ENCODE assay signal across 14 cellular contexts in the genomic region with DNA sequence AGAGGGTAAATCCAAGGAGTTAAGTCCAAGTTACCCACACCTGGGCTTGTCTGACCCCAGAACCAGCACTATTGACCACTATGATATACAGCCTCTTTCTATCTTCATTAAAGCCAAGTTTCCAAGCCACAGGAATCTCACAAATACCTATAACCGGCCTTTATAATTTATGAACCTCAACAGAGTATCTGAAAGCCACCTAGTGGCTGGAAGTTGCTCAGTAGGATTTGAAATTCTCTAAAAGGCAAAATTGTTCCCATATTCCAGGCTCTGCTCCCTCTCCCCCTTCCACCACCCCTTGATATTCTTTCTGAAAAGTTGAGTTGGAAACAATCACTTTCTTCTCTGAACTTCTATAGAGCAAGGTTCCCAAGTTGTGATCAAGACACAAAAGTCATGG.
A peak's percentile ranks its signal among the peaks of the same experiment; 100 is the strongest.
DNase-seq lines count a peak whose midpoint lies in the region; ATAC-seq and TF ChIP-seq lines count a peak whose summit lies in the region.
"Had no signal": no experiment of that assay in that cellular context is flagged by ENCODE, and none has a peak within 500 bp of the region (broad histone marks: within the 10 kb centered on the region; RNA-seq: fewer than 3 reads in every experiment).

No MANE protein-coding gene starts in this region.

- no peak overlapping the region for H3K27ac Mint-ChIP-seq in activated CD4-positive, alpha-beta T cell treated with anti-CD3 and anti-CD28 coated beads, Interleukin-2, amount 10 ng/mL, durations not matched to agents 24 days and 14 days
- H3K27ac Mint-ChIP-seq: activated CD4-positive, alpha-beta T cell treated with anti-CD3 and anti-CD28 coated beads for 36 hours had no signal

- CTCF ChIA-PET in OCI-LY7 (lab: Charles Lee; ENCODE audit: unreplicated experiment) = interaction anchor here (1.8 kb wide), 1 partner anchor 89 kb away, joined by 5 read pairs; no protein-coding TSS in a partner anchor

- ATAC-seq in HG03196 (IDR thresholded peaks at IDR 0.05; ENCODE audit: unreplicated experiment) = no peak
- ATAC-seq: activated CD4-positive, alpha-beta T cell treated with anti-CD3 and anti-CD28 coated beads for 36 hours had no signal

- no peak overlapping the region for H3K27ac ChIP-seq in OCI-LY7 (ENCODE audit: low read depth, low read length, poor library complexity, severe bottlenecking)
- H3K27ac ChIP-seq in sigmoid colon = no peak overlapping the region
- H3K27ac ChIP-seq: BLaER1, prostate gland had no signal

- H3K4me1 ChIP-seq in OCI-LY7 (ENCODE audit: insufficient read depth, low read length, poor library complexity, severe bottlenecking) = no peaks in the 10 kb centered on the region
- no peaks in the 10 kb centered on the region for H3K4me1 ChIP-seq in sigmoid colon
- H3K4me1 ChIP-seq: BLaER1, prostate gland had no signal

- no peak overlapping the region for H2AFZ ChIP-seq in OCI-LY7 (ENCODE audit: low read length)

- WGBS in sigmoid colon, 2 donors = 23 to 45% methylated on average over 1 of the region's 1 CpG

- H3K9me3 Mint-ChIP-seq in activated CD4-positive, alpha-beta T cell treated with anti-CD3 and anti-CD28 coated beads, Interleukin-2, amount 10 ng/mL, durations not matched to agents 24 days and 14 days = no peaks in the 10 kb centered on the region

- H3K9me3 ChIP-seq in OCI-LY7 (ENCODE audit: low read length) (no peaks in the 10 kb centered on the region), sigmoid colon (no peaks in the 10 kb centered on the region)
- H3K9me3 ChIP-seq: BLaER1, prostate gland had no signal

- no peak overlapping the region for H3K4me3 Mint-ChIP-seq in activated CD4-positive, alpha-beta T cell treated with anti-CD3 and anti-CD28 coated beads, Interleukin-2, amount 10 ng/mL, durations not matched to agents 24 days and 14 days
- H3K4me3 Mint-ChIP-seq: activated CD4-positive, alpha-beta T cell treated with anti-CD3 and anti-CD28 coated beads for 36 hours had no signal

- no peak for TF ChIP-seq EP300 in sigmoid colon (IDR thresholded peaks at IDR 0.05)

- H3K36me3 Mint-ChIP-seq in activated CD4-positive, alpha-beta T cell treated with anti-CD3 and anti-CD28 coated beads, Interleukin-2, amount 10 ng/mL, durations not matched to agents 24 days and 14 days (ENCODE audit: low read depth) = no peaks in the 10 kb centered on the region

- TF ChIP-seq POLR2A in sigmoid colon (IDR thresholded peaks at IDR 0.05) = no peak

- H3K36me3 ChIP-seq in OCI-LY7 (ENCODE audit: insufficient read depth, low read length) = no peaks in the 10 kb centered on the region
- H3K36me3 ChIP-seq in sigmoid colon = no peaks in the 10 kb centered on the region
- H3K36me3 ChIP-seq: BLaER1, prostate gland had no signal

- H3K4me1 Mint-ChIP-seq in activated CD4-positive, alpha-beta T cell treated with anti-CD3 and anti-CD28 coated beads, Interleukin-2, amount 10 ng/mL, durations not matched to agents 24 days and 14 days = no peaks in the 10 kb centered on the region
- H3K4me1 Mint-ChIP-seq: activated CD4-positive, alpha-beta T cell treated with anti-CD3 and anti-CD28 coated beads for 36 hours had no signal

- no peak overlapping the region for H3K4me3 ChIP-seq in GM12864 (ENCODE audit: low read depth, low read length)
- no peak overlapping the region for H3K4me3 ChIP-seq in OCI-LY7 (ENCODE audit: low read depth, low read length, poor library complexity, severe bottlenecking)
- no peak overlapping the region for H3K4me3 ChIP-seq in epithelial cell of proximal tubule (ENCODE audit: low read depth, low read length)
- H3K4me3 ChIP-seq in sigmoid colon = no peak overlapping the region
- H3K4me3 ChIP-seq: BLaER1, prostate gland had no signal

- no peaks in the 10 kb centered on the region for H4K20me1 ChIP-seq in OCI-LY7 (ENCODE audit: insufficient read depth, low read length)
- H4K20me1 ChIP-seq: BLaER1 had no signal

- H3K4me2 ChIP-seq in OCI-LY7 (ENCODE audit: low read length) = no peak overlapping the region
- H3K4me2 ChIP-seq: BLaER1 had no signal

- intact Hi-C loops in OCI-LY7 (cut with micrococcal nuclease; ENCODE audit: unreplicated experiment) (no loop called here), sigmoid colon (cut with DNase I) (no loop called here)
- intact Hi-C loops in activated CD4-positive, alpha-beta T cell treated with anti-CD3 and anti-CD28 coated beads, Interleukin-2, amount 10 ng/mL, durations not matched to agents 24 days and 14 days (cut with micrococcal nuclease) = no loop called here

- DNase-seq in A172 (ENCODE audit: low spot score) (peak; percentile 19), GM12864 (ENCODE audit: low read depth) (no peak), OCI-LY7 (ENCODE audit: low spot score) (no peak), epithelial cell of proximal tubule (ENCODE audit: low read depth) (no peak), sigmoid colon (no peak), NCI-H82 (lab: John Stamatoyannopoulos, UW) (no peak)
- no peak for DNase-seq in activated CD4-positive, alpha-beta T cell treated with anti-CD3 and anti-CD28 coated beads, Interleukin-2, amount 10 ng/mL, durations not matched to agents 24 days and 14 days
- DNase-seq: activated CD4-positive, alpha-beta T cell treated with anti-CD3 and anti-CD28 coated beads for 36 hours; activated naive CD4-positive, alpha-beta T cell treated with Interleukin-2 at 50 U/mL for 16 hours; NCI-H2029 treated with DMSO at 0.1 percent for 48 hours; SHP77 had no signal

- TF ChIP-seq CTCF in GM12864 (IDR thresholded peaks at IDR 0.05; ENCODE audit: low read depth, low read length, missing control alignments) (peak; percentile 37), OCI-LY7 (conservative IDR thresholded peaks at IDR 0.05; ENCODE audit: low read length) (peak; percentile 70), epithelial cell of proximal tubule (conservative IDR thresholded peaks at IDR 0.05; ENCODE audit: low read depth, low read length) (peak; percentile 72), sigmoid colon (IDR thresholded peaks at IDR 0.05) (no peak)

- H3K27me3 Mint-ChIP-seq in activated CD4-positive, alpha-beta T cell treated with anti-CD3 and anti-CD28 coated beads, Interleukin-2, amount 10 ng/mL, durations not matched to agents 24 days and 14 days = no peaks in the 10 kb centered on the region

- POLR2A ChIA-PET in OCI-LY7 (lab: Charles Lee) = no interaction called here

- no peaks in the 10 kb centered on the region for H3K27me3 ChIP-seq in sigmoid colon
- H3K27me3 ChIP-seq: BLaER1 had no signal

- BruUV-seq in OCI-LY7 (replicated peaks; lab: Mats Ljungman, UMichigan) = no TSS peak

- H3K9me2 ChIP-seq in OCI-LY7 (ENCODE audit: insufficient read depth, low read length) = no peaks in the 10 kb centered on the region

- no peaks in the 10 kb centered on the region for H3K79me2 ChIP-seq in OCI-LY7 (ENCODE audit: insufficient read depth, low read depth, low read length)

Comparison
In these comparisons a context has a peak if more than half of its experiments do, and no peak if none do; other contexts are left out.
1. CTCF ChIP-seq: peak in GM12864 (single experiment), OCI-LY7 (single experiment) and epithelial cell of proximal tubule (single experiment); none in sigmoid colon (0 of 4).